Comparison of ENCODE assay signal across 18 cellular contexts in the genomic region with DNA sequence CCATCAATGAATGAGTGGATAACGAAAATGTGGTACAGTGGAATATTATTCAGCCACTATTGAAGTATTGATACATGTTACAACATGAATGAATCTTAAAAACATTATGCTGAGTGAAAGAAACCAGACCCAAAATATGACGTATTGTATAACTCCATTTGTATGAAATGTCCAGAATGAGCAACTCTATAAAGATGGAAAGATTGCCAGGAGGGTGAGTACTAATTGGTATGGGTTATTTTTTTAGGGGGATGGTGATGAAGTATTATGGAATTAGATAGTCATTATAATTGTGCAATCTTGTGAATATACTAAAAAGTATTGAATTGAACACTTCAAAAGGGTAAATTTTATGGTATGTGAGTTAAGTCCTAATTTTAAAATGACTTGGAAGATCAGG.
DNase-seq lines count a peak whose midpoint lies in the region; ATAC-seq and TF ChIP-seq lines count a peak whose summit lies in the region.
"Had no signal": no experiment of that assay in that cellular context is flagged by ENCODE, and none has a peak within 500 bp of the region (broad histone marks: within the 10 kb centered on the region; RNA-seq: fewer than 3 reads in every experiment).

No MANE protein-coding gene starts in this region.

- H3K4me3 ChIP-seq in SK-N-SH (ENCODE audit: low read depth in 2 of 2, low read length in 1 of 2) (no peak overlapping the region), adipocyte (ENCODE audit: low read length) (no peak overlapping the region)
- H3K4me3 ChIP-seq: A549; BLaER1 treated with 17β-estradiol and CSF1 and Interleukin-3, amounts not matched to agents 10 nM and 100 nM; GM12878 had no signal

- POLR2A ChIA-PET in SK-N-SH (lab: Yijun Ruan, JAX): no interaction called here

- H3K9ac ChIP-seq in SK-N-SH (no peak overlapping the region), adipocyte (ENCODE audit: low read length) (no peak overlapping the region)
- H3K9ac ChIP-seq: BLaER1 treated with 17β-estradiol and CSF1 and Interleukin-3, amounts not matched to agents 10 nM and 100 nM had no signal

- H3K9me2 ChIP-seq in SK-N-SH: no peaks in the 10 kb centered on the region

- H2AFZ ChIP-seq in SK-N-SH (ENCODE audit: low read depth): no peak overlapping the region

- H3K4me2 ChIP-seq in SK-N-SH: no peak overlapping the region
- H3K4me2 ChIP-seq: A549; BLaER1 treated with 17β-estradiol and CSF1 and Interleukin-3, amounts not matched to agents 10 nM and 100 nM had no signal

- CTCF ChIA-PET in SK-N-SH (lab: Yijun Ruan, JAX): no interaction called here

- no peak for TF ChIP-seq EP300 in SK-N-SH (IDR thresholded peaks at IDR 0.05; ENCODE audit: borderline replicate concordance in 1 of 2, low read depth in 1 of 2, low read length in 1 of 2)

- H3K27me3 ChIP-seq in SK-N-SH (ENCODE audit: insufficient read depth): no peaks in the 10 kb centered on the region
- peaks cover 17% of the 10 kb centered on the region for H3K27me3 ChIP-seq in adipocyte (replicated peaks; ENCODE audit: control insufficient read depth, insufficient read depth, low read length)
- H3K27me3 ChIP-seq: BLaER1 treated with 17β-estradiol and CSF1 and Interleukin-3, amounts not matched to agents 10 nM and 100 nM had no signal

- H3K27ac ChIP-seq in SK-N-SH (ENCODE audit: low read depth in 2 of 2, low read length in 1 of 2): no peak overlapping the region
- H3K27ac ChIP-seq: 22Rv1; A549; BLaER1 treated with 17β-estradiol and CSF1 and Interleukin-3, amounts not matched to agents 10 nM and 100 nM; C4-2B had no signal

- no peak for ATAC-seq in SK-N-SH treated with all-trans-retinoic acid at 6 μM for 48 hours
- ATAC-seq: A549; CD8-positive, alpha-beta T cell; GM12878 had no signal

- H3K9me3 ChIP-seq in SK-N-SH (no peaks in the 10 kb centered on the region), adipocyte (ENCODE audit: control insufficient read depth, low read length) (no peaks in the 10 kb centered on the region)
- H3K9me3 ChIP-seq: A549, Caco-2 had no signal

- no peaks in the 10 kb centered on the region for H3K79me2 ChIP-seq in SK-N-SH (ENCODE audit: insufficient read depth)

- WGBS in SK-N-SH (ENCODE audit: low lambda C conversion rate): 28% methylated on average over 2 of the region's 2 CpGs

- no peaks in the 10 kb centered on the region for H3F3A ChIP-seq in SK-N-SH (replicated peaks; ENCODE audit: insufficient read depth)

- H3K36me3 ChIP-seq in SK-N-SH (replicated peaks in 1 of 2; ENCODE audit: control insufficient read depth in 1 of 2, insufficient read depth in 2 of 2, low read length in 1 of 2) (no peaks in the 10 kb centered on the region), adipocyte (ENCODE audit: control insufficient read depth, insufficient read depth, low read length, severe bottlenecking) (no peaks in the 10 kb centered on the region)
- H3K36me3 ChIP-seq: BLaER1 treated with 17β-estradiol and CSF1 and Interleukin-3, amounts not matched to agents 10 nM and 100 nM had no signal

- H4K20me1 ChIP-seq in SK-N-SH (ENCODE audit: insufficient read depth): no peaks in the 10 kb centered on the region
- H4K20me1 ChIP-seq: BLaER1 treated with 17β-estradiol and CSF1 and Interleukin-3, amounts not matched to agents 10 nM and 100 nM had no signal

- H3K4me1 ChIP-seq in SK-N-SH (ENCODE audit: control insufficient read depth in 1 of 2, insufficient read depth in 2 of 2, low read depth in 1 of 2, low read length in 1 of 2) (peaks cover 0 to 6% of the 10 kb centered on the region in 2 experiments; a peak in 2 of 4 replicates), adipocyte (ENCODE audit: control insufficient read depth, insufficient read depth, low read length) (no peaks in the 10 kb centered on the region)
- H3K4me1 ChIP-seq: A549; BLaER1 treated with 17β-estradiol and CSF1 and Interleukin-3, amounts not matched to agents 10 nM and 100 nM; Caco-2 had no signal

- TF ChIP-seq CTCF in SK-N-SH (IDR thresholded peaks at IDR 0.05): no peak

- DNase-seq in SK-N-SH: no peak
- peak; percentile 16 for DNase-seq in EL
- DNase-seq in adipocyte (ENCODE audit: low read depth): peak; percentile 57
- DNase-seq in hippocampal formation (lab: John Stamatoyannopoulos, UW): no peak
- DNase-seq in activated CD4-positive, alpha-beta T cell treated with anti-CD3 and anti-CD28 coated beads, Interleukin-2, amount 50 U/mL, for 4 hours: no peak
- DNase-seq: AML-193; Caco-2; Calu3; CD4-positive, alpha-beta T cell; CD8-positive, alpha-beta T cell; DMS79 treated with DMSO at 0.1 percent for 48 hours; GDM1 had no signal

- no peak for TF ChIP-seq RAD21 in SK-N-SH (IDR thresholded peaks at IDR 0.05; ENCODE audit: low read length)

TF ChIP-seq in SK-N-SH treated with all-trans-retinoic acid at 6 μM for 48 hours, 23 proteins besides CTCF, POLR2A, EP300 and RAD21 (continues in another document):
- TF ChIP-seq RARB (CRISPR knock-in tag; IDR thresholded peaks at IDR 0.05) (no peak), CSDC2 (CRISPR knock-in tag; IDR thresholded peaks at IDR 0.05) (no peak), ISL1 (CRISPR knock-in tag; IDR thresholded peaks at IDR 0.05) (peak; percentile 84), SNAI2 (CRISPR knock-in tag; IDR thresholded peaks at IDR 0.05) (no peak), BACH2 (CRISPR knock-in tag; IDR thresholded peaks at IDR 0.05; ENCODE audit: borderline replicate concordance) (no peak)
- TF ChIP-seq, protein P1, sequence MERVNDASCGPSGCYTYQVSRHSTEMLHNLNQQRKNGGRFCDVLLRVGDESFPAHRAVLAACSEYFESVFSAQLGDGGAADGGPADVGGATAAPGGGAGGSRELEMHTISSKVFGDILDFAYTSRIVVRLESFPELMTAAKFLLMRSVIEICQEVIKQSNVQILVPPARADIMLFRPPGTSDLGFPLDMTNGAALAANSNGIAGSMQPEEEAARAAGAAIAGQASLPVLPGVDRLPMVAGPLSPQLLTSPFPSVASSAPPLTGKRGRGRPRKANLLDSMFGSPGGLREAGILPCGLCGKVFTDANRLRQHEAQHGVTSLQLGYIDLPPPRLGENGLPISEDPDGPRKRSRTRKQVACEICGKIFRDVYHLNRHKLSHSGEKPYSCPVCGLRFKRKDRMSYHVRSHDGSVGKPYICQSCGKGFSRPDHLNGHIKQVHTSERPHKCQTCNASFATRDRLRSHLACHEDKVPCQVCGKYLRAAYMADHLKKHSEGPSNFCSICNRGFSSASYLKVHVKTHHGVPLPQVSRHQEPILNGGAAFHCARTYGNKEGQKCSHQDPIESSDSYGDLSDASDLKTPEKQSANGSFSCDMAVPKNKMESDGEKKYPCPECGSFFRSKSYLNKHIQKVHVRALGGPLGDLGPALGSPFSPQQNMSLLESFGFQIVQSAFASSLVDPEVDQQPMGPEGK (CRISPR knock-in tag; IDR thresholded peaks at IDR 0.05; ENCODE audit: borderline replicate concordance): no peak
- TF ChIP-seq, protein P2, sequence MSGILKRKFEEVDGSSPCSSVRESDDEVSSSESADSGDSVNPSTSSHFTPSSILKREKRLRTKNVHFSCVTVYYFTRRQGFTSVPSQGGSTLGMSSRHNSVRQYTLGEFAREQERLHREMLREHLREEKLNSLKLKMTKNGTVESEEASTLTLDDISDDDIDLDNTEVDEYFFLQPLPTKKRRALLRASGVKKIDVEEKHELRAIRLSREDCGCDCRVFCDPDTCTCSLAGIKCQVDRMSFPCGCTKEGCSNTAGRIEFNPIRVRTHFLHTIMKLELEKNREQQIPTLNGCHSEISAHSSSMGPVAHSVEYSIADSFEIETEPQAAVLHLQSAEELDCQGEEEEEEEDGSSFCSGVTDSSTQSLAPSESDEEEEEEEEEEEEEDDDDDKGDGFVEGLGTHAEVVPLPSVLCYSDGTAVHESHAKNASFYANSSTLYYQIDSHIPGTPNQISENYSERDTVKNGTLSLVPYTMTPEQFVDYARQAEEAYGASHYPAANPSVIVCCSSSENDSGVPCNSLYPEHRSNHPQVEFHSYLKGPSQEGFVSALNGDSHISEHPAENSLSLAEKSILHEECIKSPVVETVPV (CRISPR knock-in tag; IDR thresholded peaks at IDR 0.05): no peak

TF ChIP-seq in SK-N-SH, 30 proteins besides CTCF, POLR2A, EP300 and RAD21:
- TF ChIP-seq SMC3 (IDR thresholded peaks at IDR 0.05; ENCODE audit: low read depth, low read length): no peak
- no peak for TF ChIP-seq POLR2AphosphoS5 (IDR thresholded peaks at IDR 0.05; ENCODE audit: low read depth, low read length)
- no peak for TF ChIP-seq JUND (IDR thresholded peaks at IDR 0.05)
- TF ChIP-seq NFIC (IDR thresholded peaks at IDR 0.05; ENCODE audit: borderline replicate concordance): no peak
- TF ChIP-seq CHD2 (IDR thresholded peaks at IDR 0.05; ENCODE audit: low read length, partially characterized antibody): no peak
- TF ChIP-seq TCF12 (IDR thresholded peaks at IDR 0.05): no peak
TF ChIP-seq in SK-N-SH: peak in this region for 0.

Comparison
In these comparisons a context has a peak if more than half of its experiments do, and no peak if none do; other contexts are left out.
1. DNase-seq: peak in EL (single experiment) and adipocyte (single experiment); none in SK-N-SH (single experiment), hippocampal formation (0 of 2) and activated CD4-positive, alpha-beta T cell treated with anti-CD3 and anti-CD28 coated beads, Interleukin-2, amount 50 U/mL, for 4 hours (0 of 2).